20 cellular contexts compared by ENCODE assay signal in the genomic region with DNA sequence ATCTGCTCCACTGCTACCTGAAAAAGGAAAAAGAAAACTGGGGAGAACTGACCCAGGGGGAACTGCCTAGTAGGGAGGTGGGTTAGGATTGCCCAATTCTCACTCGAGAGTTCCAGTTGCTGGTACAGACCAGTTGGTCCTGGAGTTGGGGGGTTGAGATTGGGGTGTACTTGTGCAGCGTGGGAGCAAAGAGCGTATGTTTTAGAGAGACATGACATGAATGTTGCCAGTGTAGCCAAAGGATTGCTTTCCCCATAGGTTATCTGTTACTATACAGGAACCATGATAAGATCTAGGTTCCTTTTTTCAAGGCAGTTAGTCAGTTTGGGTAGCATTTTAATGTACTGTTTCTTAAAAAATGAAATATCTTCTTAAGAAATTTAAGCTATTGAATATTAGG.
DNase-seq lines count a peak whose midpoint lies in the region; ATAC-seq, FAIRE-seq and TF ChIP-seq lines count a peak whose summit lies in the region.
"Had no signal": no experiment of that assay in that cellular context is flagged by ENCODE, and none has a peak within 500 bp of the region (broad histone marks: within the 10 kb centered on the region; RNA-seq: fewer than 3 reads in every experiment).

No MANE protein-coding gene starts in this region.

- no peak overlapping the region for H3K4me3 Mint-ChIP-seq in mesothelial cell of epicardium
- H3K4me3 Mint-ChIP-seq: T-helper 17 cell had no signal

- H3K4me1 Mint-ChIP-seq in mesothelial cell of epicardium: no peaks in the 10 kb centered on the region

- POLR2A ChIA-PET in K562 (lab: Yijun Ruan, JAX): interaction anchor here (1.0 kb wide), 1 partner anchor 55 kb away, joined by 3 read pairs; no protein-coding TSS in a partner anchor

- H3K27ac ChIP-seq in HL-60 (replicated peaks) (peak overlapping the region; percentile 68), K562 (ENCODE audit: extremely low read depth, low read depth, low read length) (peak overlapping the region; percentile 33; the same call in 1 of the 3 replicates)
- H3K27ac ChIP-seq: PC-9, RWPE1 had no signal

- H3K4me3 ChIP-seq in HL-60 (replicated peaks; ENCODE audit: insufficient read depth, low read length): no peak overlapping the region
- no peak overlapping the region for H3K4me3 ChIP-seq in K562
- H3K4me3 ChIP-seq: BLaER1 treated with 17β-estradiol and CSF1 and Interleukin-3, amounts not matched to agents 10 nM and 100 nM; PC-9 had no signal

- no peaks in the 10 kb centered on the region for H4K20me1 ChIP-seq in K562 (replicated peaks; ENCODE audit: control insufficient read depth, insufficient read depth, low read length)
- H4K20me1 ChIP-seq: BLaER1 treated with 17β-estradiol and CSF1 and Interleukin-3, amounts not matched to agents 10 nM and 100 nM had no signal

- DNase-seq in CD1c-positive myeloid dendritic cell (ENCODE audit: extremely low spot score) (peak; percentile 22), HL-60 (ENCODE audit: low read depth in 1 of 2, low spot score in 1 of 2) (peak; percentile 39 to 66), OCI-M1 (lab: John Stamatoyannopoulos, UW) (peak; percentile 65), K562 (ENCODE audit: extremely low read depth in 1 of 4, low spot score in 3 of 4) (peak; percentile 10 to 53 (median 14)), mesothelial cell of epicardium (ENCODE audit: low spot score in 2 of 2, unreplicated experiment in 2 of 2) (no peak), T1000 (lab: John Stamatoyannopoulos, UW) (no peak), NCI-H526 (lab: John Stamatoyannopoulos, UW) (no peak)
- DNase-seq: COR-L47, NCI-H1105, NCI-H2081, NCI-H2171 treated with DMSO at 0.1 percent for 48 hours, NCI-H748 treated with DMSO at 0.1 percent for 48 hours, PC-9, SIG-M5, T-helper 17 cell had no signal

- H3K9me3 Mint-ChIP-seq in mesothelial cell of epicardium: peaks cover 12% of the 10 kb centered on the region

- no peaks in the 10 kb centered on the region for H3K27me3 Mint-ChIP-seq in mesothelial cell of epicardium (ENCODE audit: low read depth)
- H3K27me3 Mint-ChIP-seq: T-helper 17 cell had no signal

- H3K27me3 ChIP-seq in HL-60 (ENCODE audit: insufficient read depth, poor library complexity, severe bottlenecking) (no peaks in the 10 kb centered on the region), K562 (ENCODE audit: control insufficient read depth in 2 of 2, insufficient read depth in 2 of 2, low read length in 2 of 2) (no peaks in the 10 kb centered on the region)
- H3K27me3 ChIP-seq: BLaER1 treated with 17β-estradiol and CSF1 and Interleukin-3, amounts not matched to agents 10 nM and 100 nM had no signal

- peaks cover 3% of the 10 kb centered on the region for H3K36me3 Mint-ChIP-seq in mesothelial cell of epicardium

- CTCF ChIA-PET in K562 (lab: Yijun Ruan, JAX; ENCODE audit: low intra/inter-chr PET ratio): no interaction called here

- peaks cover 0 to 10% of the 10 kb centered on the region in 2 experiments; a peak in 4 of 5 replicates for H3K4me1 ChIP-seq in K562 (replicated peaks in 1 of 2; ENCODE audit: control insufficient read depth in 2 of 2, insufficient read depth in 2 of 2, low read length in 2 of 2)

- no peaks in the 10 kb centered on the region for H3K9me1 ChIP-seq in K562 (ENCODE audit: control insufficient read depth, insufficient read depth, low read length)

- H3K27ac Mint-ChIP-seq in mesothelial cell of epicardium: no peak overlapping the region
- H3K27ac Mint-ChIP-seq: T-helper 17 cell had no signal

- peak overlapping the region; percentile 37; the same call in 1 of the 2 replicates for H2AFZ ChIP-seq in K562 (ENCODE audit: low read depth, low read length)
- H2AFZ ChIP-seq: PC-9 had no signal

- TF ChIP-seq CTCF in HL-60 (IDR thresholded peaks at IDR 0.05; ENCODE audit: insufficient read depth, low read length) (no peak), K562 (IDR thresholded peaks at IDR 0.05 in 2 of 3, conservative IDR thresholded peaks at IDR 0.05 in 1 of 3; ENCODE audit: insufficient read depth in 2 of 3, low read depth in 1 of 3, low read length in 3 of 3) (no peak), mesothelial cell of epicardium (IDR thresholded peaks at IDR 0.05; ENCODE audit: unreplicated experiment) (no peak)

- ATAC-seq in K562 (peak; percentile 59), GM18511 (IDR thresholded peaks at IDR 0.05; ENCODE audit: unreplicated experiment) (no peak)
- ATAC-seq: T-helper 17 cell had no signal

- H3K9ac ChIP-seq in K562 (ENCODE audit: insufficient read depth in 1 of 2, low read depth in 2 of 2, low read length in 2 of 2): no peak overlapping the region
- H3K9ac ChIP-seq: BLaER1 treated with 17β-estradiol and CSF1 and Interleukin-3, amounts not matched to agents 10 nM and 100 nM had no signal

- peak; percentile 75 for FAIRE-seq in K562 (lab: Jason Lieb, UNC)
- FAIRE-seq: GM12892, GM18507 had no signal

- no TSS peak for BruUV-seq in K562 (replicated peaks; lab: Mats Ljungman, UMichigan)

- intact Hi-C loops in K562 (cut with micrococcal nuclease): loop anchor here (10.0 kb wide), 1 partner anchor 59 kb away; no protein-coding TSS in a partner anchor

- no peak for TF ChIP-seq POLR2A in K562 (conservative IDR thresholded peaks at IDR 0.05)

- 2% methylated on average over 3 of the region's 3 CpGs for WGBS in K562 (ENCODE audit: insufficient coverage, low coverage, missing lambda C conversion rate)

- H3K9me3 ChIP-seq in K562 (replicated peaks; ENCODE audit: control insufficient read depth, insufficient read depth, low read depth, low read length): no peaks in the 10 kb centered on the region
- H3K9me3 ChIP-seq: BLaER1 treated with 17β-estradiol and CSF1 and Interleukin-3, amounts not matched to agents 10 nM and 100 nM had no signal

- TF ChIP-seq EP300 in K562 (IDR thresholded peaks at IDR 0.05; ENCODE audit: low read length): peak; percentile 51

- H3K36me3 ChIP-seq in K562 (ENCODE audit: control insufficient read depth, insufficient read depth, low read length): no peaks in the 10 kb centered on the region
- H3K36me3 ChIP-seq: BLaER1 treated with 17β-estradiol and CSF1 and Interleukin-3, amounts not matched to agents 10 nM and 100 nM had no signal

- no peaks in the 10 kb centered on the region for H3K79me2 ChIP-seq in K562 (ENCODE audit: control insufficient read depth, insufficient read depth, low read length)

- H3K4me2 ChIP-seq in K562 (ENCODE audit: insufficient read depth, low read length): no peak overlapping the region
- H3K4me2 ChIP-seq: PC-9 had no signal

- in situ Hi-C loops in K562 (cut with MboI): no loop called here

- no peak for TF ChIP-seq RAD21 in K562 (CRISPR knock-in tag; conservative IDR thresholded peaks at IDR 0.05 in 1 of 2, IDR thresholded peaks at IDR 0.05 in 1 of 2)

TF ChIP-seq in K562, 482 proteins besides CTCF, POLR2A, EP300 and RAD21 (continues in another document):
- TF ChIP-seq SMARCA5 (IDR thresholded peaks at IDR 0.05): no peak
- no peak for TF ChIP-seq LARP7 (IDR thresholded peaks at IDR 0.05)
- TF ChIP-seq, protein P1, sequence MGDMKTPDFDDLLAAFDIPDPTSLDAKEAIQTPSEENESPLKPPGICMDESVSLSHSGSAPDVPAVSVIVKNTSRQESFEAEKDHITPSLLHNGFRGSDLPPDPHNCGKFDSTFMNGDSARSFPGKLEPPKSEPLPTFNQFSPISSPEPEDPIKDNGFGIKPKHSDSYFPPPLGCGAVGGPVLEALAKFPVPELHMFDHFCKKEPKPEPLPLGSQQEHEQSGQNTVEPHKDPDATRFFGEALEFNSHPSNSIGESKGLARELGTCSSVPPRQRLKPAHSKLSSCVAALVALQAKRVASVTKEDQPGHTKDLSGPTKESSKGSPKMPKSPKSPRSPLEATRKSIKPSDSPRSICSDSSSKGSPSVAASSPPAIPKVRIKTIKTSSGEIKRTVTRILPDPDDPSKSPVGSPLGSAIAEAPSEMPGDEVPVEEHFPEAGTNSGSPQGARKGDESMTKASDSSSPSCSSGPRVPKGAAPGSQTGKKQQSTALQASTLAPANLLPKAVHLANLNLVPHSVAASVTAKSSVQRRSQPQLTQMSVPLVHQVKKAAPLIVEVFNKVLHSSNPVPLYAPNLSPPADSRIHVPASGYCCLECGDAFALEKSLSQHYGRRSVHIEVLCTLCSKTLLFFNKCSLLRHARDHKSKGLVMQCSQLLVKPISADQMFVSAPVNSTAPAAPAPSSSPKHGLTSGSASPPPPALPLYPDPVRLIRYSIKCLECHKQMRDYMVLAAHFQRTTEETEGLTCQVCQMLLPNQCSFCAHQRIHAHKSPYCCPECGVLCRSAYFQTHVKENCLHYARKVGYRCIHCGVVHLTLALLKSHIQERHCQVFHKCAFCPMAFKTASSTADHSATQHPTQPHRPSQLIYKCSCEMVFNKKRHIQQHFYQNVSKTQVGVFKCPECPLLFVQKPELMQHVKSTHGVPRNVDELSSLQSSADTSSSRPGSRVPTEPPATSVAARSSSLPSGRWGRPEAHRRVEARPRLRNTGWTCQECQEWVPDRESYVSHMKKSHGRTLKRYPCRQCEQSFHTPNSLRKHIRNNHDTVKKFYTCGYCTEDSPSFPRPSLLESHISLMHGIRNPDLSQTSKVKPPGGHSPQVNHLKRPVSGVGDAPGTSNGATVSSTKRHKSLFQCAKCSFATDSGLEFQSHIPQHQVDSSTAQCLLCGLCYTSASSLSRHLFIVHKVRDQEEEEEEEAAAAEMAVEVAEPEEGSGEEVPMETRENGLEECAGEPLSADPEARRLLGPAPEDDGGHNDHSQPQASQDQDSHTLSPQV (IDR thresholded peaks at IDR 0.05): 0 out of 2 replicates have a peak, but pooled peaks have one; percentile 27
- 0 out of 2 replicates have a peak, but pooled peaks have one; percentile 16 for TF ChIP-seq MYC (IDR thresholded peaks at IDR 0.05; ENCODE audit: low read depth, low read length)
- TF ChIP-seq MYC (CRISPR knock-in tag; IDR thresholded peaks at IDR 0.05; ENCODE audit: borderline replicate concordance, low read depth): no peak
- TF ChIP-seq, protein P2, sequence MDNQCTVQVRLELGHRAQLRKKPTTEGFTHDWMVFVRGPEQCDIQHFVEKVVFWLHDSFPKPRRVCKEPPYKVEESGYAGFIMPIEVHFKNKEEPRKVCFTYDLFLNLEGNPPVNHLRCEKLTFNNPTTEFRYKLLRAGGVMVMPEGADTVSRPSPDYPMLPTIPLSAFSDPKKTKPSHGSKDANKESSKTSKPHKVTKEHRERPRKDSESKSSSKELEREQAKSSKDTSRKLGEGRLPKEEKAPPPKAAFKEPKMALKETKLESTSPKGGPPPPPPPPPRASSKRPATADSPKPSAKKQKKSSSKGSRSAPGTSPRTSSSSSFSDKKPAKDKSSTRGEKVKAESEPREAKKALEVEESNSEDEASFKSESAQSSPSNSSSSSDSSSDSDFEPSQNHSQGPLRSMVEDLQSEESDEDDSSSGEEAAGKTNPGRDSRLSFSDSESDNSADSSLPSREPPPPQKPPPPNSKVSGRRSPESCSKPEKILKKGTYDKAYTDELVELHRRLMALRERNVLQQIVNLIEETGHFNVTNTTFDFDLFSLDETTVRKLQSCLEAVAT (IDR thresholded peaks at IDR 0.05): no peak
- TF ChIP-seq ZKSCAN3 (CRISPR knock-in tag; IDR thresholded peaks at IDR 0.05): no peak
- TF ChIP-seq PYGO2 (tag; IDR thresholded peaks at IDR 0.05): no peak
- TF ChIP-seq ZNF644 (tag; IDR thresholded peaks at IDR 0.05; ENCODE audit: low read depth): no peak
- TF ChIP-seq RAD51 (IDR thresholded peaks at IDR 0.05; ENCODE audit: borderline replicate concordance, low read depth): no peak
- 0 out of 2 replicates have a peak, but pooled peaks have one; percentile 40 for TF ChIP-seq SMARCC2 (IDR thresholded peaks at IDR 0.05; ENCODE audit: low read depth)

Comparison
In these comparisons a context has a peak if more than half of its experiments do, and no peak if none do; other contexts are left out.
1. DNase-seq: peak in CD1c-positive myeloid dendritic cell (single experiment), HL-60 (2 of 2), OCI-M1 (single experiment) and K562 (4 of 4); none in mesothelial cell of epicardium (0 of 2), T1000 (single experiment) and NCI-H526 (0 of 2).